13 cellular contexts compared by ENCODE assay signal in genomic region chr22:19984851-19985811, GRCh38. TPM values are rescaled to one million over a fixed set of nuclear protein-coding genes. Genes with fewer than 3 reads are reported as not detected.
A peak's percentile ranks its signal among the peaks of the same experiment; 100 is the strongest.
DNase-seq lines count a peak whose midpoint lies in the region; ATAC-seq, FAIRE-seq and TF ChIP-seq lines count a peak whose summit lies in the region.
"Had no signal": no experiment of that assay in that cellular context is flagged by ENCODE, and none has a peak within 500 bp of the region (broad histone marks: within the 10 kb centered on the region; RNA-seq: fewer than 3 reads in every experiment).

No MANE protein-coding gene starts in this region.

- H3K27ac Mint-ChIP-seq in glutamatergic neuron (ENCODE audit: unreplicated experiment) (peak overlapping the region; percentile 59), nephron (no peak overlapping the region)
- H3K27ac Mint-ChIP-seq in activated CD4-positive, alpha-beta memory T cell treated with anti-CD3 and anti-CD28 coated beads for 36 hours, result no peak overlapping the region
- H3K27ac Mint-ChIP-seq: T-helper 1 cell treated with Interleukin-12 subunit alpha and Interleukin-12 subunit beta and Interleukin-4 antibody, amounts not matched to agents 30 μg/mL and 1 μg/mL, for 36 hours had no signal

- ATAC-seq in Right ventricle myocardium inferior, result no peak
- no peak for ATAC-seq in left cardiac atrium

- CTCF ChIA-PET in activated CD4-positive, alpha-beta memory T cell treated with anti-CD3 and anti-CD28 coated beads for 36 hours (lab: Charles Lee), result interaction anchor here (1.5 to 1.6 kb wide), 2 partner anchors 15 to 22 kb away, joined by 3 to 6 read pairs; no protein-coding TSS in a partner anchor

- H3K4me1 ChIP-seq in effector memory CD4-positive, alpha-beta T cell (ENCODE audit: control insufficient read depth, insufficient read depth, low read length, poor library complexity, severe bottlenecking), result peaks cover 8% of the 10 kb centered on the region

- POLR2A ChIA-PET in activated CD4-positive, alpha-beta memory T cell treated with anti-CD3 and anti-CD28 coated beads for 36 hours (lab: Charles Lee), result interaction anchor here (0.5 kb wide), 1 partner anchor 36 kb away, joined by 3 read pairs; no protein-coding TSS in a partner anchor

- H3K27me3 Mint-ChIP-seq in glutamatergic neuron (ENCODE audit: unreplicated experiment) (peaks cover 5% of the 10 kb centered on the region), nephron (ENCODE audit: low read depth) (no peaks in the 10 kb centered on the region)
- peaks cover 2% of the 10 kb centered on the region for H3K27me3 Mint-ChIP-seq in activated CD4-positive, alpha-beta memory T cell treated with anti-CD3 and anti-CD28 coated beads for 36 hours
- H3K27me3 Mint-ChIP-seq: central memory CD8-positive, alpha-beta T cell had no signal

- H3K9me3 ChIP-seq in effector memory CD4-positive, alpha-beta T cell (ENCODE audit: control insufficient read depth, low read length), result no peaks in the 10 kb centered on the region

- intact Hi-C loops in Right ventricle myocardium inferior (cut with DNase I), result loop anchor here (2.0 kb wide), 1 partner anchor 16 kb away; no protein-coding TSS in a partner anchor
- intact Hi-C loops in left cardiac atrium (cut with DNase I), result no loop called here
- intact Hi-C loops in activated CD4-positive, alpha-beta memory T cell treated with anti-CD3 and anti-CD28 coated beads for 36 hours (cut with micrococcal nuclease), result no loop called here

- no peak overlapping the region for H3K27ac ChIP-seq in effector memory CD4-positive, alpha-beta T cell (ENCODE audit: insufficient read depth, low read length, poor library complexity, severe bottlenecking)

- no peak for TF ChIP-seq CTCF in glutamatergic neuron (IDR thresholded peaks at IDR 0.05; ENCODE audit: partially characterized antibody, unreplicated experiment)
- TF ChIP-seq CTCF in nephron (IDR thresholded peaks at IDR 0.05; ENCODE audit: unreplicated experiment in 3 of 3), result no peak

- H3K36me3 ChIP-seq in effector memory CD4-positive, alpha-beta T cell (ENCODE audit: control insufficient read depth, insufficient read depth, low read length), result no peaks in the 10 kb centered on the region

- no peak for FAIRE-seq in urothelium cell line (lab: Jason Lieb, UNC)

- H3K27me3 ChIP-seq in effector memory CD4-positive, alpha-beta T cell (replicated peaks; ENCODE audit: control insufficient read depth, insufficient read depth, low read length, poor library complexity, severe bottlenecking), result no peaks in the 10 kb centered on the region

- H3K4me3 Mint-ChIP-seq in glutamatergic neuron (ENCODE audit: unreplicated experiment) (peak overlapping the region; percentile 84), nephron (peak overlapping the region; percentile 81 to 91 (median 85))
- H3K4me3 Mint-ChIP-seq in activated CD4-positive, alpha-beta memory T cell treated with anti-CD3 and anti-CD28 coated beads for 36 hours, result no peak overlapping the region
- H3K4me3 Mint-ChIP-seq: T-helper 1 cell treated with Interleukin-12 subunit alpha and Interleukin-12 subunit beta and Interleukin-4 antibody, amounts not matched to agents 30 μg/mL and 1 μg/mL, for 36 hours had no signal

- H3K9me3 Mint-ChIP-seq in glutamatergic neuron (ENCODE audit: unreplicated experiment) (peaks cover 4% of the 10 kb centered on the region), nephron (no peaks in the 10 kb centered on the region)
- H3K9me3 Mint-ChIP-seq in activated CD4-positive, alpha-beta memory T cell treated with anti-CD3 and anti-CD28 coated beads for 36 hours, result no peaks in the 10 kb centered on the region
- H3K9me3 Mint-ChIP-seq: central memory CD8-positive, alpha-beta T cell; T-helper 1 cell treated with Interleukin-12 subunit alpha and Interleukin-12 subunit beta and Interleukin-4 antibody, amounts not matched to agents 30 μg/mL and 1 μg/mL, for 36 hours had no signal

- no peaks in the 10 kb centered on the region for H3K36me3 Mint-ChIP-seq in glutamatergic neuron (ENCODE audit: unreplicated experiment)
- no peaks in the 10 kb centered on the region for H3K36me3 Mint-ChIP-seq in nephron (ENCODE audit: low read depth)
- no peaks in the 10 kb centered on the region for H3K36me3 Mint-ChIP-seq in activated CD4-positive, alpha-beta memory T cell treated with anti-CD3 and anti-CD28 coated beads for 36 hours

- H3K4me1 Mint-ChIP-seq in glutamatergic neuron (ENCODE audit: low read depth, unreplicated experiment) (peaks cover 2% of the 10 kb centered on the region), nephron (peaks cover 9% of the 10 kb centered on the region)
- no peaks in the 10 kb centered on the region for H3K4me1 Mint-ChIP-seq in activated CD4-positive, alpha-beta memory T cell treated with anti-CD3 and anti-CD28 coated beads for 36 hours (ENCODE audit: low read depth)
- H3K4me1 Mint-ChIP-seq: central memory CD8-positive, alpha-beta T cell had no signal

- no peak overlapping the region for H3K4me3 ChIP-seq in effector memory CD4-positive, alpha-beta T cell (ENCODE audit: insufficient read depth, low read depth, low read length, poor library complexity, severe bottlenecking)

- DNase-seq in Right ventricle myocardium inferior (ENCODE audit: missing footprints) (peak; percentile 55), left cardiac atrium (no peak), glutamatergic neuron (no peak), urothelium cell line (ENCODE audit: low spot score) (peak; percentile 52), NCI-H1092 treated with DMSO at 0.1 percent for 48 hours (lab: John Stamatoyannopoulos, UW) (no peak)
- DNase-seq in effector memory CD4-positive, alpha-beta T cell, result no peak
- DNase-seq in activated CD4-positive, alpha-beta memory T cell treated with anti-CD3 and anti-CD28 coated beads for 36 hours, result no peak
- DNase-seq: activated CD4-positive, alpha-beta T cell treated with anti-CD3 and anti-CD28 coated beads, Interleukin-2, amount 50 U/mL, for 48 hours; DMS79 treated with DMSO at 0.1 percent for 48 hours; OCI-M1 had no signal

RNA-seq across cellular contexts. Expression of gene ARVCF, which starts 31.5 kb away (rescaled TPM):
- total RNA-seq in Right ventricle myocardium inferior, result 30.5 TPM
- 10 to 100 TPM; 12.5 to 13.4 TPM for total RNA-seq in left cardiac atrium
- 119 TPM for total RNA-seq in glutamatergic neuron (ENCODE audit: unreplicated experiment)
- total RNA-seq in activated CD4-positive, alpha-beta memory T cell treated with anti-CD3 and anti-CD28 coated beads for 36 hours, result 1 to 10 TPM; 1.5 to 2.4 TPM

RNA-seq across cellular contexts. Expression of gene TANGO2, which starts 35.8 kb away (rescaled TPM):
- total RNA-seq in Right ventricle myocardium inferior, result 54.6 TPM
- total RNA-seq in left cardiac atrium, result 10 to 100 TPM; 55.0 to 80.0 TPM
- total RNA-seq in glutamatergic neuron (ENCODE audit: unreplicated experiment), result 31.8 TPM
- total RNA-seq in activated CD4-positive, alpha-beta memory T cell treated with anti-CD3 and anti-CD28 coated beads for 36 hours, result 10 to 100 TPM; 20.7 to 23.6 TPM

RNA-seq across cellular contexts. Expression of gene TXNRD2, which starts 43.5 kb away (rescaled TPM):
- 40.9 TPM for total RNA-seq in Right ventricle myocardium inferior
- total RNA-seq in left cardiac atrium, result 10 to 100 TPM; 22.7 to 29.6 TPM
- total RNA-seq in glutamatergic neuron (ENCODE audit: unreplicated experiment), result 6.4 TPM
- total RNA-seq in activated CD4-positive, alpha-beta memory T cell treated with anti-CD3 and anti-CD28 coated beads for 36 hours, result 10 to 100 TPM; 23.3 to 23.4 TPM

RNA-seq across cellular contexts. Expression of gene COMT, which starts 43.6 kb away (rescaled TPM):
- total RNA-seq in Right ventricle myocardium inferior, result 104 TPM
- total RNA-seq in left cardiac atrium, result 100 to 1,000 TPM; 101 to 103 TPM
- 34.8 TPM for total RNA-seq in glutamatergic neuron (ENCODE audit: unreplicated experiment)
- total RNA-seq in activated CD4-positive, alpha-beta memory T cell treated with anti-CD3 and anti-CD28 coated beads for 36 hours, result 10 to 100 TPM; 61.7 to 66.1 TPM

Comparison
In these comparisons a context has a peak if more than half of its experiments do, and no peak if none do; other contexts are left out.
1. DNase-seq: peak in Right ventricle myocardium inferior (single experiment) and urothelium cell line (single experiment); none in left cardiac atrium (single experiment), glutamatergic neuron (single experiment), effector memory CD4-positive, alpha-beta T cell (0 of 3), NCI-H1092 treated with DMSO at 0.1 percent for 48 hours (single experiment) and activated CD4-positive, alpha-beta memory T cell treated with anti-CD3 and anti-CD28 coated beads for 36 hours (single experiment).